ENCODE assay signal across 9 cellular contexts in the genomic region with DNA sequence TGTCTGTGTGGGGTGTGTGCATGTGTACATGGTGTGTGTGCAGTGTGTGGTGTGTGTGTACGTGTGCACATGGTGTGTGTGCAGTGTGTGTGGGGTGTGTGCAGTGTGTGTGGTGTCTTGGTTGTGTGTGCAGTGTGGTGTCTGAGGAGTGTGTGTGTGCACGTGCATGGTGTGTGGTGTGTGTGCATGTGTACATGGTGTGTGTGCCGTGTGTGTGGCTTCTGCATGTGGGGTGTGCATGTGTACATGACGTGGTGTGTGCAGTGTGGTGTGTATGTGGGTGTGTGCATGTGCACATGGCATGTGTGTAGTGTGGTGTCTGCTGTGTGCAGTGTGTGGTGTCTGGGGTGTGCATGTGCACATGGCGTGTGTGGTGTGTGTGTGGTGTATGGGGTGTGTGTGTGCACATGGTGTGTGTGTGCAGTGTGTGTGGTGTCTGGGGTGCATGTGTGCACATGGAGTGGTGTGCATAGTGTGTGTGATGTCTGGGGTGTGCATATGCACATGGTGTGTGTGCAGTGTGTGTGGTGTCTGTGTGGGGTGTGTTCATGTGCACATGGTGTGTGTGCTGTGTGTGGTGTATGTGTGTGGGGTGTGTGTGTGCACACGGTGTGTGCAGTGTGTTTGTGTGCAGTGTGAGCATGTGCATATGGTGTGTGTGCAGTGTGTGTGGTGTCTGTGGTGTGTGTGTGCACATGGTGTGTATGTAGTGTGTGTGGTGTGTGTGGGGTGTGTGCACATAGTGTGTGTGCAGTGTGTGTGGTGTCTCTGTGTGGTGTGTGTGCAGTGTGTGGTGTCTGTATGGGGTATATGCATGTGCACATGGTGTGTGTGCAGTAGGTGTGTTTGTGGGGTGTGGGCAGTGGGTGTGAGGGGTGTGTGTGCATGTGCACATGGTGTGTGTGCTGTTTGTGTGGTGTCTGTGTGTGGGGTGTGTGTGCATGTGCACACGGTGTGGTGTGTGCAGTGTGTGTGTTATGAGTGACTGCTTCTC. TPM values are rescaled to one million over a fixed set of nuclear protein-coding genes. Genes with fewer than 3 reads are reported as not detected.
DNase-seq lines count a peak whose midpoint lies in the region; ATAC-seq and TF ChIP-seq lines count a peak whose summit lies in the region.
"Had no signal": no experiment of that assay in that cellular context is flagged by ENCODE, and none has a peak within 500 bp of the region (broad histone marks: within the 10 kb centered on the region; RNA-seq: fewer than 3 reads in every experiment).

No MANE protein-coding gene starts in this region.

- intact Hi-C loops in mammary epithelial cell (cut with micrococcal nuclease), result no loop called here

- DNase-seq in Ammon's horn (ENCODE audit: low spot score) (peak; percentile 55), HAP-1 (ENCODE audit: low spot score in 2 of 2) (peak; percentile 2 to 21), mammary epithelial cell (peak; percentile 31), mesenteric fat pad (ENCODE audit: low spot score) (peak; percentile 92), amygdala (lab: John Stamatoyannopoulos, UW) (no peak), DMS79 (lab: John Stamatoyannopoulos, UW) (no peak)
- DNase-seq in stimulated activated CD4-positive, alpha-beta T cell treated with anti-CD3 and anti-CD28 coated beads, Interleukin-4, amount 100 ng/mL, for 4 hours, result no peak

- TF ChIP-seq CTCF in mammary epithelial cell (conservative IDR thresholded peaks at IDR 0.05 in 1 of 2, IDR thresholded peaks at IDR 0.05 in 1 of 2; ENCODE audit: extremely low read depth in 1 of 2, insufficient read depth in 1 of 2, low read depth in 1 of 2, low read length in 2 of 2), result no peak

- in situ Hi-C loops in HAP-1 (cut with MboI; ENCODE audit: low sequenced_read_pairs) (no loop called here), mammary epithelial cell (cut with MboI; ENCODE audit: low sequenced_read_pairs in 2 of 2) (no loop called here)

- no peaks in the 10 kb centered on the region for H3K27me3 ChIP-seq in HAP-1 (ENCODE audit: low read depth)
- no peaks in the 10 kb centered on the region for H3K27me3 ChIP-seq in mammary epithelial cell (ENCODE audit: insufficient read depth, low read length)

- no TSS peak for BruUV-seq in mammary epithelial cell (replicated peaks; lab: Mats Ljungman, UMichigan)

- WGBS in mammary epithelial cell (ENCODE audit: low coverage, missing lambda C conversion rate), result 52% methylated on average over 7 of the region's 7 CpGs

- H3K9ac ChIP-seq in mammary epithelial cell (ENCODE audit: insufficient read depth, low read length), result no peak overlapping the region

- H3K9me3 ChIP-seq in HAP-1 (no peaks in the 10 kb centered on the region), mammary epithelial cell (replicated peaks; ENCODE audit: insufficient read depth, low read length) (peaks cover 12% of the 10 kb centered on the region)

- no peaks in the 10 kb centered on the region for H4K20me1 ChIP-seq in mammary epithelial cell (ENCODE audit: insufficient read depth, low read length)

- peaks cover 18% of the 10 kb centered on the region for H3K79me2 ChIP-seq in mammary epithelial cell (ENCODE audit: insufficient read depth, low read length)

- no peak overlapping the region for H3K27ac ChIP-seq in mammary epithelial cell (ENCODE audit: insufficient read depth, low read depth, low read length)
- H3K27ac ChIP-seq: epithelial cell of prostate had no signal

- H3K36me3 ChIP-seq in HAP-1 (replicated peaks) (no peaks in the 10 kb centered on the region), mammary epithelial cell (ENCODE audit: insufficient read depth, low read length) (no peaks in the 10 kb centered on the region)

- H3K4me1 ChIP-seq in HAP-1 (no peaks in the 10 kb centered on the region), mammary epithelial cell (ENCODE audit: insufficient read depth, low read length) (no peaks in the 10 kb centered on the region)

- H2AFZ ChIP-seq in mammary epithelial cell (ENCODE audit: low read depth, low read length), result no peak overlapping the region

- H3K4me3 ChIP-seq in HAP-1 (no peak overlapping the region), mammary epithelial cell (replicated peaks in 1 of 3; ENCODE audit: insufficient read depth in 1 of 3, low read depth in 2 of 3, low read length in 3 of 3) (no peak overlapping the region)

- dilution Hi-C loops in mammary epithelial cell (cut with HindIII; ENCODE audit: low sequenced_read_pairs), result no loop called here

- no peak overlapping the region for H3K4me2 ChIP-seq in mammary epithelial cell (ENCODE audit: insufficient read depth, low read depth, low read length)

- no peak for ATAC-seq in HG02852 (IDR thresholded peaks at IDR 0.05; ENCODE audit: unreplicated experiment)

- CTCF ChIA-PET in mammary epithelial cell (lab: Charles Lee; ENCODE audit: low non-redundant PET), result no interaction called here

RNA-seq across cellular contexts. Expression of gene ZNG1F, which starts 40.6 kb away (rescaled TPM):
- total RNA-seq in mammary epithelial cell, result 10 to 100 TPM; 15.5 to 24.5 TPM
- polyA plus RNA-seq in mammary epithelial cell, result 18.0 TPM
- polyA minus RNA-seq in mammary epithelial cell, result 51.1 TPM
- total RNA-seq in mesenteric fat pad, result 3.8 TPM

Comparison
In these comparisons a context has a peak if more than half of its experiments do, and no peak if none do; other contexts are left out.
1. DNase-seq: peak in Ammon's horn (single experiment), HAP-1 (2 of 2), mammary epithelial cell (single experiment) and mesenteric fat pad (single experiment); none in stimulated activated CD4-positive, alpha-beta T cell treated with anti-CD3 and anti-CD28 coated beads, Interleukin-4, amount 100 ng/mL, for 4 hours (0 of 2), amygdala (0 of 56) and DMS79 (single experiment).